In genomic region chr17:74759941-74760340, GRCh38 we compare ENCODE assay signal across 9 cellular contexts. TPM values are rescaled to one million over a fixed set of nuclear protein-coding genes. Genes with fewer than 3 reads are reported as not detected.
DNase-seq lines count a peak whose midpoint lies in the region; ATAC-seq and TF ChIP-seq lines count a peak whose summit lies in the region.
"Had no signal": no experiment of that assay in that cellular context is flagged by ENCODE, and none has a peak within 500 bp of the region (broad histone marks: within the 10 kb centered on the region; RNA-seq: fewer than 3 reads in every experiment).

No MANE protein-coding gene starts in this region.

- no peak overlapping the region for H3K4me3 Mint-ChIP-seq in activated T-cell treated with anti-CD3 and anti-CD28 coated beads, Interleukin-2, amount 50 U/mL, for 24 hours
- no peak overlapping the region for H3K4me3 Mint-ChIP-seq in WTC11

- TF ChIP-seq CTCF in WTC11 (IDR thresholded peaks at IDR 0.05) (no peak), suprapubic skin (IDR thresholded peaks at IDR 0.05) (no peak), esophagus muscularis mucosa (IDR thresholded peaks at IDR 0.05) (no peak)

- H3K36me3 Mint-ChIP-seq in activated T-cell treated with anti-CD3 and anti-CD28 coated beads, Interleukin-2, amount 50 U/mL, for 24 hours (ENCODE audit: low read depth) = peaks cover 52% of the 10 kb centered on the region
- H3K36me3 Mint-ChIP-seq in WTC11 = no peaks in the 10 kb centered on the region

- peak overlapping the region; percentile 89 for H3K27ac Mint-ChIP-seq in activated T-cell treated with anti-CD3 and anti-CD28 coated beads, Interleukin-2, amount 50 U/mL, for 24 hours
- peak overlapping the region; percentile 89 for H3K27ac Mint-ChIP-seq in WTC11

- WGBS in suprapubic skin = 53% methylated on average over 9 of the region's 10 CpGs
- 79% methylated on average over 8 of the region's 10 CpGs for WGBS in esophagus muscularis mucosa

- H3K27ac ChIP-seq in suprapubic skin (peak overlapping the region; percentile 78), esophagus muscularis mucosa (replicated peaks in 1 of 4) (peak overlapping the region in 1 of 4 donors; percentile 42)

- H3K27me3 ChIP-seq in suprapubic skin = no peaks in the 10 kb centered on the region
- peaks cover 0 to 17% (median 0%) of the 10 kb centered on the region in 4 donors for H3K27me3 ChIP-seq in esophagus muscularis mucosa

- no peaks in the 10 kb centered on the region for H3K9me3 ChIP-seq in suprapubic skin
- H3K9me3 ChIP-seq in esophagus muscularis mucosa = no peaks in the 10 kb centered on the region

- H3K4me1 ChIP-seq in suprapubic skin (peaks cover 69% of the 10 kb centered on the region), esophagus muscularis mucosa (peaks cover 45 to 58% (median 55%) of the 10 kb centered on the region in 4 donors)

- no peak for TF ChIP-seq POLR2A in suprapubic skin (IDR thresholded peaks at IDR 0.05)
- no peak for TF ChIP-seq POLR2A in esophagus muscularis mucosa (IDR thresholded peaks at IDR 0.05; ENCODE audit: low read depth)

- H3K27me3 Mint-ChIP-seq in activated T-cell treated with anti-CD3 and anti-CD28 coated beads, Interleukin-2, amount 50 U/mL, for 24 hours = no peaks in the 10 kb centered on the region
- no peaks in the 10 kb centered on the region for H3K27me3 Mint-ChIP-seq in WTC11 (ENCODE audit: low read depth)

- H3K4me1 Mint-ChIP-seq in activated T-cell treated with anti-CD3 and anti-CD28 coated beads, Interleukin-2, amount 50 U/mL, for 24 hours (ENCODE audit: low read depth) = peaks cover 67% of the 10 kb centered on the region
- H3K4me1 Mint-ChIP-seq in WTC11 = peaks cover 52% of the 10 kb centered on the region

- POLR2A ChIA-PET in WTC11 (lab: Charles Lee) = interaction anchor here (1.2 to 2.1 kb wide), 4 partner anchors 10 to 23 kb away, joined by 3 to 8 read pairs (median 5); partner anchors contain the start of gene RAB37

- DNase-seq in activated T-cell treated with anti-CD3 and anti-CD28 coated beads, Interleukin-2, amount 50 U/mL, for 24 hours = no peak
- DNase-seq in activated T-cell treated with anti-CD3 and anti-CD28 coated beads, Interleukin-2, amount 50 U/mL, for 48 hours = no peak
- DNase-seq in WTC11 (ENCODE audit: low spot score) (peak; percentile 47), iPS-NIHi11 (ENCODE audit: low spot score) (peak; percentile 83), suprapubic skin (ENCODE audit: low spot score in 2 of 2) (no peak), esophagus muscularis mucosa (ENCODE audit: extremely low spot score) (no peak), activated gamma-delta T cell treated with Interleukin-2 at 50 U/mL for 16 hours (no peak)

- H3K4me3 ChIP-seq in suprapubic skin = peak overlapping the region; percentile 28
- H3K4me3 ChIP-seq in esophagus muscularis mucosa = no peak overlapping the region

- intact Hi-C loops in esophagus muscularis mucosa (cut with DNase I) = no loop called here

- CTCF ChIA-PET in WTC11 (lab: Charles Lee) = interaction anchor here (0.5 to 6.7 kb wide), 16 partner anchors 8 to 391 kb away, joined by 3 to 115 read pairs (median 6); partner anchors contain the start of genes RAB37 and USH1G

- H3K9me3 Mint-ChIP-seq in activated T-cell treated with anti-CD3 and anti-CD28 coated beads, Interleukin-2, amount 50 U/mL, for 24 hours = no peaks in the 10 kb centered on the region
- no peaks in the 10 kb centered on the region for H3K9me3 Mint-ChIP-seq in WTC11

- peak; percentile 67 for ATAC-seq in WTC11
- no peak for ATAC-seq in HG03095 (IDR thresholded peaks at IDR 0.05; ENCODE audit: unreplicated experiment)

- H3K36me3 ChIP-seq in suprapubic skin (peaks cover 5% of the 10 kb centered on the region), esophagus muscularis mucosa (peaks cover 0 to 8% (median 0%) of the 10 kb centered on the region in 4 donors)

- TF ChIP-seq EP300 in suprapubic skin (IDR thresholded peaks at IDR 0.05) (no peak), esophagus muscularis mucosa (IDR thresholded peaks at IDR 0.05) (no peak)

TF ChIP-seq in WTC11, 78 proteins besides CTCF, POLR2A, EP300 and RAD21:
- TF ChIP-seq TP53 (CRISPR knock-in tag; IDR thresholded peaks at IDR 0.05) = no peak
- no peak for TF ChIP-seq AR (CRISPR knock-in tag; IDR thresholded peaks at IDR 0.05)
- TF ChIP-seq ZNF138 (CRISPR knock-in tag; conservative IDR thresholded peaks at IDR 0.05) = no peak

RNA-seq across cellular contexts. Expression of gene NHERF1, which starts 11.5 kb away (rescaled TPM):
- total RNA-seq in WTC11 (2021) = 86.9 to 111 TPM (median 97.1 TPM) in 3 replicates
- 10 to 100 TPM; 21.1 to 53.8 (median 42.0) TPM for total RNA-seq in suprapubic skin
- 10 to 100 TPM in 2 of 4 donors, 1 to 10 TPM in 2; 8.9 to 12.1 (median 11.0) TPM for total RNA-seq in esophagus muscularis mucosa

RNA-seq across cellular contexts. Expression of gene NAT9, which starts 16.2 kb away (rescaled TPM):
- total RNA-seq in WTC11 (2021) = 66.0 to 71.2 TPM (median 67.1 TPM) in 3 replicates
- total RNA-seq in suprapubic skin = 10 to 100 TPM; 21.0 to 32.7 (median 24.4) TPM
- total RNA-seq in esophagus muscularis mucosa = 10 to 100 TPM; 10.4 to 22.4 (median 17.7) TPM

RNA-seq across cellular contexts. Expression of gene RAB37, which starts 22.9 kb away (rescaled TPM):
- total RNA-seq in WTC11 (2021) = 8.8 to 9.4 TPM (median 8.9 TPM) in 3 replicates
- under 1 TPM in 2 of 4 donors, not detected in 2; 0.32 to 0.38 TPM for total RNA-seq in suprapubic skin
- total RNA-seq in esophagus muscularis mucosa = 1 to 10 TPM; 1.4 to 3.3 (median 2.5) TPM

RNA-seq across cellular contexts. Expression of gene CD300LF, which starts 47.2 kb away (rescaled TPM):
- total RNA-seq in WTC11 (2021) (not detected in 3 replicates), suprapubic skin (not detected), esophagus muscularis mucosa (under 1 TPM in 3 of 4 donors, not detected in 1; 0.26 to 0.99 (median 0.42) TPM)
- total RNA-seq: dermis microvascular lymphatic vessel endothelial cell had no signal

Comparison
In these comparisons a context has a peak if more than half of its experiments do, and no peak if none do; other contexts are left out.
1. DNase-seq: peak in WTC11 (single experiment) and iPS-NIHi11 (single experiment); none in activated T-cell treated with anti-CD3 and anti-CD28 coated beads, Interleukin-2, amount 50 U/mL, for 24 hours (single experiment), activated T-cell treated with anti-CD3 and anti-CD28 coated beads, Interleukin-2, amount 50 U/mL, for 48 hours (0 of 2), suprapubic skin (0 of 2), esophagus muscularis mucosa (single experiment) and activated gamma-delta T cell treated with Interleukin-2 at 50 U/mL for 16 hours (single experiment).